ENCODE assay signal across 10 cellular contexts in the genomic region with DNA sequence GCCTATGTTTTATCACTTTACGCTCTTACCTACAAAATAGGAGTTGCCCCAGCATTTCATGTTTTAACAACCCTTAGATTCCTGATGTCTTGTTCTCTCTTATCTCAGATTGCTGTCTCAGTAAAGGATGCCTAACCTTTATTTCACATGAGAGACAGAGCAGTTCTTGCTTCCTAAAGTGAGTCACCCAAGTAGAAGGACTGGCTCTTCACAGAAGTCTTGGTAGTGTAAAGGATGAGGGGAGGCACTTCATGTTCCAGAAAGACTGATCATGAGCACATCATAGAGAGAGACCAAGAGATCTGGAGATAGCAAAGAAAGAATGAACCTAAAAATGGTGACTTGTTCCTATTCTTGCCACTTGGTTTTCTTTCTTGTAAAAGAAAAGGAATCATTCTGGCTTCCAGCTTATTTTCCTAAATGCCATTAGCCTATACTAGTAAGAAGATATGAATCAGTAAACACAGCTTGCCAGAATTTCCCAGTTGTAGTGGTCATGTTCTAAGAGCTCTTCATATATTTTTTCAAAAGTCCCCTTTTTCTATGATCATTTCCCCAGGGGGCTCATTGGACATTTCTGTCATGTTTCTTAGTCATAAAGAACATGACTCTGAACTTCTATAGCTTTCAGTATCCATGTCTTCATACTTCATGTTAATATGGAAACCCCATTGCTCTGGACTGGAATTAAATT. TPM values are rescaled to one million over a fixed set of nuclear protein-coding genes. Genes with fewer than 3 reads are reported as not detected.
A peak's percentile ranks its signal among the peaks of the same experiment; 100 is the strongest.
DNase-seq lines count a peak whose midpoint lies in the region; ATAC-seq and TF ChIP-seq lines count a peak whose summit lies in the region.
"Had no signal": no experiment of that assay in that cellular context is flagged by ENCODE, and none has a peak within 500 bp of the region (broad histone marks: within the 10 kb centered on the region; RNA-seq: fewer than 3 reads in every experiment).

No MANE protein-coding gene starts in this region.

- peak; percentile 91 for ATAC-seq in GM18870 (IDR thresholded peaks at IDR 0.05; ENCODE audit: unreplicated experiment)
- peak; percentile 79 for ATAC-seq in GM21737 (IDR thresholded peaks at IDR 0.05; ENCODE audit: unreplicated experiment)
- peak; percentile 85 for ATAC-seq in HG03469 (IDR thresholded peaks at IDR 0.05; ENCODE audit: unreplicated experiment)
- ATAC-seq: sciatic nerve had no signal

- peaks cover 14% of the 10 kb centered on the region for H3K36me3 ChIP-seq in right atrium auricular region

- peak; percentile 49 for DNase-seq in iris pigment epithelial cell (ENCODE audit: low read depth)
- DNase-seq in substantia nigra (lab: John Stamatoyannopoulos, UW) = no peak
- DNase-seq in right atrium auricular region (ENCODE audit: low spot score) = no peak
- DNase-seq in NCI-H2081 treated with DMSO at 0.1 percent for 48 hours (lab: John Stamatoyannopoulos, UW) = no peak
- DNase-seq in AML-193 (lab: John Stamatoyannopoulos, UW) = no peak
- DNase-seq: MM.1S had no signal

- peaks cover 0 to 6% of the 10 kb centered on the region in 2 donors for H3K4me1 ChIP-seq in right atrium auricular region

- H3K27me3 ChIP-seq in right atrium auricular region = no peaks in the 10 kb centered on the region

- H3K4me3 ChIP-seq in right atrium auricular region = no peak overlapping the region

- no peak for TF ChIP-seq CTCF in right atrium auricular region (IDR thresholded peaks at IDR 0.05)

- no peaks in the 10 kb centered on the region for H3K9me3 ChIP-seq in right atrium auricular region

- no peak overlapping the region for H3K27ac ChIP-seq in substantia nigra (ENCODE audit: low read depth, low read length, poor library complexity, severe bottlenecking)
- H3K27ac ChIP-seq in right atrium auricular region = no peak overlapping the region

RNA-seq across cellular contexts. Expression of a gene that starts 54.9 kb away (rescaled TPM):
- total RNA-seq in right atrium auricular region = 100 to 1,000 TPM; 107 to 133 TPM
